8 cellular contexts compared by ENCODE assay signal in genomic region chr2:102005989-102006885, GRCh38. TPM values are rescaled to one million over a fixed set of nuclear protein-coding genes. Genes with fewer than 3 reads are reported as not detected.
A peak's percentile ranks its signal among the peaks of the same experiment; 100 is the strongest.
DNase-seq lines count a peak whose midpoint lies in the region; TF ChIP-seq lines count a peak whose summit lies in the region.

No MANE protein-coding gene starts in this region.

- peaks cover 7 to 20% (median 13%) of the 10 kb centered on the region in 3 donors for H3K27me3 Mint-ChIP-seq in immature natural killer cell (ENCODE audit: low read depth in 3 of 3)

- peak overlapping the region in 2 of 5 donors; percentile 28 to 35 for H3K4me3 Mint-ChIP-seq in immature natural killer cell

- TF ChIP-seq CTCF in GM20000 (IDR thresholded peaks at IDR 0.05; ENCODE audit: extremely low read depth, missing control alignments) (peak; percentile 57), astrocyte of the cerebellum (IDR thresholded peaks at IDR 0.05; ENCODE audit: low read depth, low read length, missing control alignments) (peak; percentile 73)

- DNase-seq in COR-L47 (lab: John Stamatoyannopoulos, UW) (peak; percentile 9), GM20000 (ENCODE audit: low spot score) (peak; percentile 60), NCI-H510A treated with DMSO at 0.1 percent for 48 hours (lab: John Stamatoyannopoulos, UW) (peak; percentile 7), astrocyte of the cerebellum (ENCODE audit: low read depth) (no peak), immature natural killer cell (peak in 2 of 3 donors; percentile 30 to 31), NCI-H128 (lab: John Stamatoyannopoulos, UW; ENCODE audit: unreplicated experiment) (no peak), NCI-H526 treated with DMSO at 0.1 percent for 48 hours (lab: John Stamatoyannopoulos, UW) (no peak)
- DNase-seq in stimulated activated CD4-positive, alpha-beta T cell treated with anti-CD3 and anti-CD28 coated beads, Interleukin-4, amount 100 ng/mL, for 48 hours (ENCODE audit: low read depth in 2 of 2) = peak; percentile 27

- no peaks in the 10 kb centered on the region for H3K9me3 Mint-ChIP-seq in immature natural killer cell

- H3K4me1 Mint-ChIP-seq in immature natural killer cell = peaks cover under 1 to 2% of the 10 kb centered on the region in 2 donors

- in situ Hi-C loops in astrocyte of the cerebellum (cut with HindIII; ENCODE audit: low sequenced_read_pairs) = no loop called here

- peak overlapping the region in 2 of 6 donors; percentile 11 to 68 for H3K27ac Mint-ChIP-seq in immature natural killer cell

- no peak overlapping the region for H3K4me3 ChIP-seq in astrocyte of the cerebellum (ENCODE audit: low read depth, low read length)

- no peaks in the 10 kb centered on the region for H3K36me3 Mint-ChIP-seq in immature natural killer cell

RNA-seq across cellular contexts. Expression of gene IL1R2, which starts 14.5 kb away (rescaled TPM):
- 1 to 10 TPM in 2 of 3 donors, not detected in 1; 1.8 to 3.3 TPM for polyA plus RNA-seq in immature natural killer cell

Comparison
In these comparisons a context has a peak if more than half of its experiments do, and no peak if none do; other contexts are left out.
1. DNase-seq: peak in COR-L47 (single experiment), GM20000 (single experiment), NCI-H510A treated with DMSO at 0.1 percent for 48 hours (single experiment), immature natural killer cell (2 of 3) and stimulated activated CD4-positive, alpha-beta T cell treated with anti-CD3 and anti-CD28 coated beads, Interleukin-4, amount 100 ng/mL, for 48 hours (2 of 2); none in astrocyte of the cerebellum (single experiment), NCI-H128 (single experiment) and NCI-H526 treated with DMSO at 0.1 percent for 48 hours (single experiment).